In the genomic region with DNA sequence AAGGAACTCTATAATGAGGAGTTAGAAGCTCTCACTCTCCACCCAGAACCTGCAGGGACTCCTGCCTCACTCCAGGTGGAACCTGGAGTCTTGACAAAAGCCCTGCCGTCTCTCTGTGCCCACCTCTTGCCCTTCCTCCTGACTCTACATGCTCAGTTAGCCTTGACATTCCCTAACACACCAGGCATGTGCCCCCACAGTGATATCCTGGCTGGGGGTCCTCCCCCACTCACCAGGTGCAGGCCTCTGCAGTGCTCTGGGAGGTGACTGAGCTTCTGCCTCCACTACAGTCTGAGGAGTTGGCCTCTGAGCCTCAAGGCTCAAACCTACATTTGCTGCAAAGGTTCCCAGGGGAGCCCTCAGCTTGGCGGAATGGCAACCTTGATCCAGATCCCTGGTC, we compare ENCODE assay signal across 37 cellular contexts.
"Had no signal": no experiment of that assay in that cellular context is flagged by ENCODE, and none has a peak within 500 bp of the region (broad histone marks: within the 10 kb centered on the region; RNA-seq: fewer than 3 reads in every experiment).

No MANE protein-coding gene starts in this region.

- H3K9me3 Mint-ChIP-seq: activated naive CD4-positive, alpha-beta T cell treated with anti-CD3 and anti-CD28 coated beads for 36 hours; activated naive CD4-positive, alpha-beta T cell treated with anti-CD3 and anti-CD28 coated beads, Interleukin-2, amount 10 ng/mL, durations not matched to agents 7 days and 5 days; activated naive CD4-positive, alpha-beta T cell treated with anti-CD3 and anti-CD28 coated beads, Interleukin-2, amount 50 U/mL, for 24 hours; activated naive CD8-positive, alpha-beta T cell treated with anti-CD3 and anti-CD28 coated beads for 36 hours; activated naive CD8-positive, alpha-beta T cell treated with anti-CD3 and anti-CD28 coated beads, Interleukin-2, amount 10 ng/mL, durations not matched to agents 7 days and 5 days; activated naive CD8-positive, alpha-beta T cell treated with anti-CD3 and anti-CD28 coated beads, Interleukin-2, amount 50 U/mL, for 24 hours; activated T-cell treated with anti-CD3 and anti-CD28 coated beads, Interleukin-2, amount 50 U/mL, for 24 hours; activated T-cell treated with anti-CD3 and anti-CD28 coated beads, Interleukin-2, amount 50 U/mL, for 4 hours; activated T-cell treated with anti-CD3 and anti-CD28 coated beads, Interleukin-2, amount 50 U/mL, for 72 hours; activated T-helper 1 cell treated with anti-CD3 and anti-CD28 coated beads, Interleukin-12 subunit alpha, Interleukin-12 subunit beta, Interleukin-2, Interleukin-4 antibody, amounts not matched to agents 30 ng/mL and 10 ng/mL and 1 ng/mL, durations not matched to agents 14 hours and 24 hours and 36 hours; activated T-helper 17 cell treated with anti-CD3 and anti-CD28 coated beads, Interleukin-2, amount 50 U/mL, for 72 hours; activated T-helper 2 cell treated with anti-CD3 and anti-CD28 coated beads, Interferon-gamma antibody, Interleukin-2, Interleukin-4, amounts not matched to agents 10 μg/mL and 5 μg/mL and 100 μg/mL, durations not matched to agents 14 hours and 24 hours and 36 hours; central memory CD8-positive, alpha-beta T cell had no signal

- ATAC-seq: activated naive CD4-positive, alpha-beta T cell treated with anti-CD3 and anti-CD28 coated beads, Interleukin-2, amount 50 U/mL, for 72 hours; activated naive CD8-positive, alpha-beta T cell treated with anti-CD3 and anti-CD28 coated beads, Interleukin-2, amount 50 U/mL, for 24 hours; activated T-cell treated with anti-CD3 and anti-CD28 coated beads, Interleukin-2, amount 50 U/mL, for 4 hours; activated T-cell treated with anti-CD3 and anti-CD28 coated beads, Interleukin-2, amount 50 U/mL, for 72 hours; activated T-helper 17 cell treated with anti-CD3 and anti-CD28 coated beads, Interleukin-2, amount 50 U/mL, for 72 hours; body of pancreas had no signal

- H3K4me3 ChIP-seq: adrenal gland, ascending aorta, body of pancreas, breast epithelium, cardiac muscle cell had no signal

- DNase-seq: activated effector memory CD4-positive, alpha-beta T cell treated with anti-CD3 and anti-CD28 coated beads, Interleukin-2, amount 50 U/mL, for 16 hours; activated effector memory CD4-positive, alpha-beta T cell treated with Interleukin-2 at 50 U/mL for 16 hours; activated gamma-delta T cell; activated gamma-delta T cell treated with Interleukin-2 at 50 U/mL for 16 hours; activated naive CD4-positive, alpha-beta T cell; activated naive CD4-positive, alpha-beta T cell treated with anti-CD3 and anti-CD28 coated beads for 36 hours; activated naive CD4-positive, alpha-beta T cell treated with anti-CD3 and anti-CD28 coated beads, Interleukin-2, amount 10 ng/mL, durations not matched to agents 7 days and 5 days; activated naive CD4-positive, alpha-beta T cell treated with anti-CD3 and anti-CD28 coated beads, Interleukin-2, amount 50 U/mL, for 16 hours; activated naive CD4-positive, alpha-beta T cell treated with Interleukin-2 at 50 U/mL for 16 hours; activated naive CD8-positive, alpha-beta T cell treated with anti-CD3 and anti-CD28 coated beads for 36 hours; activated naive CD8-positive, alpha-beta T cell treated with anti-CD3 and anti-CD28 coated beads, Interleukin-2, amount 10 ng/mL, durations not matched to agents 7 days and 5 days; activated naive CD8-positive, alpha-beta T cell treated with anti-CD3 and anti-CD28 coated beads, Interleukin-2, amount 50 U/mL, for 24 hours; activated T-cell treated with anti-CD3 and anti-CD28 coated beads, Interleukin-2, amount 50 U/mL, for 1 hour; activated T-cell treated with anti-CD3 and anti-CD28 coated beads, Interleukin-2, amount 50 U/mL, for 24 hours; activated T-cell treated with anti-CD3 and anti-CD28 coated beads, Interleukin-2, amount 50 U/mL, for 4 hours; activated T-cell treated with anti-CD3 and anti-CD28 coated beads, Interleukin-2, amount 50 U/mL, for 48 hours; activated T-cell treated with anti-CD3 and anti-CD28 coated beads, Interleukin-2, amount 50 U/mL, for 72 hours; adrenal gland; amniotic stem cell; amygdala; anterior cingulate cortex; body of pancreas; brain microvascular endothelial cell; caudate nucleus; central memory CD4-positive, alpha-beta T cell; cerebellar nuclear complex had no signal

- H3K4me3 Mint-ChIP-seq: activated naive CD4-positive, alpha-beta T cell treated with anti-CD3 and anti-CD28 coated beads for 36 hours; activated naive CD4-positive, alpha-beta T cell treated with anti-CD3 and anti-CD28 coated beads, Interleukin-2, amount 10 ng/mL, durations not matched to agents 7 days and 5 days; activated naive CD4-positive, alpha-beta T cell treated with anti-CD3 and anti-CD28 coated beads, Interleukin-2, amount 50 U/mL, for 24 hours; activated naive CD8-positive, alpha-beta T cell; activated naive CD8-positive, alpha-beta T cell treated with anti-CD3 and anti-CD28 coated beads for 36 hours; activated naive CD8-positive, alpha-beta T cell treated with anti-CD3 and anti-CD28 coated beads, Interleukin-2, amount 10 ng/mL, durations not matched to agents 7 days and 5 days; activated naive CD8-positive, alpha-beta T cell treated with anti-CD3 and anti-CD28 coated beads, Interleukin-2, amount 50 U/mL, for 24 hours; activated T-cell treated with anti-CD3 and anti-CD28 coated beads, Interleukin-2, amount 50 U/mL, for 24 hours; activated T-cell treated with anti-CD3 and anti-CD28 coated beads, Interleukin-2, amount 50 U/mL, for 4 hours; activated T-cell treated with anti-CD3 and anti-CD28 coated beads, Interleukin-2, amount 50 U/mL, for 72 hours; activated T-helper 1 cell treated with anti-CD3 and anti-CD28 coated beads, Interleukin-12 subunit alpha, Interleukin-12 subunit beta, Interleukin-2, Interleukin-4 antibody, amounts not matched to agents 30 ng/mL and 10 ng/mL and 1 ng/mL, durations not matched to agents 14 hours and 24 hours and 36 hours; activated T-helper 17 cell treated with anti-CD3 and anti-CD28 coated beads, Interleukin-2, amount 50 U/mL, for 72 hours; brain; central memory CD8-positive, alpha-beta T cell had no signal

- H3K36me3 Mint-ChIP-seq: activated naive CD4-positive, alpha-beta T cell treated with anti-CD3 and anti-CD28 coated beads, Interleukin-2, amount 10 ng/mL, durations not matched to agents 7 days and 5 days; activated naive CD4-positive, alpha-beta T cell treated with anti-CD3 and anti-CD28 coated beads, Interleukin-2, amount 50 U/mL, for 24 hours; activated naive CD4-positive, alpha-beta T cell treated with anti-CD3 and anti-CD28 coated beads, Interleukin-2, amount 50 U/mL, for 72 hours; activated naive CD8-positive, alpha-beta T cell; activated naive CD8-positive, alpha-beta T cell treated with anti-CD3 and anti-CD28 coated beads for 36 hours; activated naive CD8-positive, alpha-beta T cell treated with anti-CD3 and anti-CD28 coated beads, Interleukin-2, amount 10 ng/mL, durations not matched to agents 7 days and 5 days; brain had no signal

- H3K4me1 Mint-ChIP-seq: activated naive CD4-positive, alpha-beta T cell treated with anti-CD3 and anti-CD28 coated beads, Interleukin-2, amount 10 ng/mL, durations not matched to agents 7 days and 5 days; activated naive CD4-positive, alpha-beta T cell treated with anti-CD3 and anti-CD28 coated beads, Interleukin-2, amount 50 U/mL, for 24 hours; activated naive CD8-positive, alpha-beta T cell treated with anti-CD3 and anti-CD28 coated beads for 36 hours; activated naive CD8-positive, alpha-beta T cell treated with anti-CD3 and anti-CD28 coated beads, Interleukin-2, amount 10 ng/mL, durations not matched to agents 7 days and 5 days; activated naive CD8-positive, alpha-beta T cell treated with anti-CD3 and anti-CD28 coated beads, Interleukin-2, amount 50 U/mL, for 24 hours; activated T-helper 17 cell treated with anti-CD3 and anti-CD28 coated beads, Interleukin-2, amount 50 U/mL, for 72 hours; central memory CD8-positive, alpha-beta T cell had no signal

- H3K27me3 ChIP-seq: adrenal gland, ascending aorta, body of pancreas, brain microvascular endothelial cell, breast epithelium, cardiac muscle cell had no signal

- H3K27me3 Mint-ChIP-seq: activated naive CD4-positive, alpha-beta T cell treated with anti-CD3 and anti-CD28 coated beads, Interleukin-2, amount 50 U/mL, for 24 hours; activated naive CD8-positive, alpha-beta T cell; activated naive CD8-positive, alpha-beta T cell treated with anti-CD3 and anti-CD28 coated beads for 36 hours; activated naive CD8-positive, alpha-beta T cell treated with anti-CD3 and anti-CD28 coated beads, Interleukin-2, amount 50 U/mL, for 24 hours; activated T-cell treated with anti-CD3 and anti-CD28 coated beads, Interleukin-2, amount 50 U/mL, for 24 hours had no signal

- H3K27ac Mint-ChIP-seq: activated naive CD4-positive, alpha-beta T cell treated with anti-CD3 and anti-CD28 coated beads for 36 hours; activated naive CD4-positive, alpha-beta T cell treated with anti-CD3 and anti-CD28 coated beads, Interleukin-2, amount 10 ng/mL, durations not matched to agents 7 days and 5 days; activated naive CD4-positive, alpha-beta T cell treated with anti-CD3 and anti-CD28 coated beads, Interleukin-2, amount 50 U/mL, for 24 hours; activated naive CD8-positive, alpha-beta T cell; activated naive CD8-positive, alpha-beta T cell treated with anti-CD3 and anti-CD28 coated beads for 36 hours; activated naive CD8-positive, alpha-beta T cell treated with anti-CD3 and anti-CD28 coated beads, Interleukin-2, amount 10 ng/mL, durations not matched to agents 7 days and 5 days; activated naive CD8-positive, alpha-beta T cell treated with anti-CD3 and anti-CD28 coated beads, Interleukin-2, amount 50 U/mL, for 24 hours; activated T-cell treated with anti-CD3 and anti-CD28 coated beads, Interleukin-2, amount 50 U/mL, for 24 hours; activated T-cell treated with anti-CD3 and anti-CD28 coated beads, Interleukin-2, amount 50 U/mL, for 72 hours; activated T-helper 1 cell treated with anti-CD3 and anti-CD28 coated beads, Interleukin-12 subunit alpha, Interleukin-12 subunit beta, Interleukin-2, Interleukin-4 antibody, amounts not matched to agents 30 ng/mL and 10 ng/mL and 1 ng/mL, durations not matched to agents 14 hours and 24 hours and 36 hours; activated T-helper 17 cell treated with anti-CD3 and anti-CD28 coated beads, Interleukin-2, amount 50 U/mL, for 72 hours; activated T-helper 2 cell treated with anti-CD3 and anti-CD28 coated beads, Interferon-gamma antibody, Interleukin-2, Interleukin-4, amounts not matched to agents 10 μg/mL and 5 μg/mL and 100 μg/mL, durations not matched to agents 14 hours and 24 hours and 36 hours; brain had no signal

- H3K4me1 ChIP-seq: adrenal gland, ascending aorta, body of pancreas, breast epithelium had no signal

- H3K36me3 ChIP-seq: adrenal gland, ascending aorta, brain microvascular endothelial cell, breast epithelium, cardiac muscle cell had no signal

- H3K27ac ChIP-seq: adrenal gland, ascending aorta, body of pancreas, brain microvascular endothelial cell, breast epithelium, cardiac muscle cell had no signal

- H3K9me3 ChIP-seq: adrenal gland, ascending aorta, breast epithelium had no signal
